ENCODE assay signal across 8 cellular contexts in the genomic region with DNA sequence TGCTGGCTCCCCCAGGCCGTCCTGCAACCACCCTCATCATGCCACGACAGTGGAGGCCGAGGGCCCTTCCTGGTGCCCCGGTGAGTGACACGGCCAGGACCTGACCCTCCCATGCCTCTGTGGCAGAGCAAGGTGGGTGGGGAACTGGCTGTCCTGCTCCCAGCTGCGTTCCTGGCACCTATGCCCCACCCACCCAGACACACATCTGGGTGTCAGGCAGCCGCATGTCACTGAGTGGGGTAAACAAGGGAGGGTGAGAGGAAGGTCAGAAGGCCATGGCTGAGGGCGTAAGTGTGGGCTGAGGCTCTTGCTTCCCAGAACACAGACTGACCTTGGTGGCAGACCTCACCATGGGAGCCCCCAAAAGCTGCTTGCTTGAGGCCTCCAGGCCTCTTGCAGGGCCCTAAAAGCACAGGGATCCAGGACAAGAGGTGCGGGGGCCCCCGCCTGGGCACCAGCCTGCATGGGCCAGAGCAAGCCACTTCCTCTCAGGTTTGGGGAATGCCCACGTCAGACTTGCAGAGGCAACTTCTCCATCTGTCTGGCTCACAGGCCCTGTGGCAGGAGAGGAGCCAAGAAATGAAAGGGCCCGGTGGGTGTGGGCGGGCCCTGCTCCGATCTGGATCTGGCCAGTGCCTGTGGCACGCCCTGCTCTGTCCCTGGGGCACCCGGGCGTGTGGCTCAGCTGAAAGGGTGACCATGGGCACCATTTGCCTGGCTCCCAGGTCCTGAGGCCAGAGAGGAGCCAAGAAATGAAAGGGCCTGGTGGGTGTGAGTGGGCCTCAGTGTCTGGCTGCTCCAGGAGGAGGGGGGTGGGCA. TPM values are rescaled to one million over a fixed set of nuclear protein-coding genes. Genes with fewer than 3 reads are reported as not detected.
A peak's percentile ranks its signal among the peaks of the same experiment; 100 is the strongest.
DNase-seq lines count a peak whose midpoint lies in the region; ATAC-seq and TF ChIP-seq lines count a peak whose summit lies in the region.

No MANE protein-coding gene starts in this region.

- peak overlapping the region; percentile 72 for H3K27ac Mint-ChIP-seq in activated naive CD4-positive, alpha-beta T cell treated with anti-CD3 and anti-CD28 coated beads, Interleukin-2, amount 50 U/mL, for 24 hours

- H3K9me3 Mint-ChIP-seq in activated naive CD4-positive, alpha-beta T cell treated with anti-CD3 and anti-CD28 coated beads, Interleukin-2, amount 50 U/mL, for 24 hours = no peaks in the 10 kb centered on the region

- H3K27me3 ChIP-seq in heart right ventricle = no peaks in the 10 kb centered on the region
- no peaks in the 10 kb centered on the region for H3K27me3 ChIP-seq in spleen (replicated peaks in 1 of 7)

- H3K4me1 Mint-ChIP-seq in activated naive CD4-positive, alpha-beta T cell treated with anti-CD3 and anti-CD28 coated beads, Interleukin-2, amount 50 U/mL, for 24 hours = peaks cover 29% of the 10 kb centered on the region

- H3K4me3 Mint-ChIP-seq in activated naive CD4-positive, alpha-beta T cell treated with anti-CD3 and anti-CD28 coated beads, Interleukin-2, amount 50 U/mL, for 24 hours = no peak overlapping the region

- H3K36me3 ChIP-seq in heart right ventricle = no peaks in the 10 kb centered on the region
- no peaks in the 10 kb centered on the region for H3K36me3 ChIP-seq in spleen

- H3K4me1 ChIP-seq in heart right ventricle = peaks cover 11 to 72% (median 30%) of the 10 kb centered on the region in 9 donors
- H3K4me1 ChIP-seq in spleen = peaks cover 34 to 94% (median 56%) of the 10 kb centered on the region in 6 donors

- no peaks in the 10 kb centered on the region for H3K36me3 Mint-ChIP-seq in activated naive CD4-positive, alpha-beta T cell treated with anti-CD3 and anti-CD28 coated beads, Interleukin-2, amount 50 U/mL, for 24 hours

- 52 to 66% methylated on average over 17 of the region's 17 CpGs for WGBS in heart right ventricle, 2 donors
- WGBS in spleen, 5 donors = 20 to 36% (median 24%) methylated on average over 6 to 17 of the region's 17 CpGs

- in situ Hi-C loops in ACHN (cut with HindIII; ENCODE audit: low pct_ligation_motif_present, low pct_unique_long_range_greater_than_20kb, low sequenced_read_pairs) = no loop called here

- H3K27ac ChIP-seq in heart right ventricle (peak overlapping the region; percentile 11 to 96 (median 73)), spleen (peak overlapping the region; percentile 74 to 99 (median 95))

- ATAC-seq in GM18870 (IDR thresholded peaks at IDR 0.05; ENCODE audit: unreplicated experiment) (peak; percentile 40), heart right ventricle (peak; percentile 40 to 83 (median 62)), GM19328 (IDR thresholded peaks at IDR 0.05; ENCODE audit: unreplicated experiment) (no peak)

- intact Hi-C loops in heart right ventricle (cut with DNase I) = no loop called here
- intact Hi-C loops in spleen (cut with DNase I; ENCODE audit: low total_unique reads) = no loop called here

- no peak for TF ChIP-seq CTCF in heart right ventricle (IDR thresholded peaks at IDR 0.05)
- no peak for TF ChIP-seq CTCF in spleen (IDR thresholded peaks at IDR 0.05 in 8 of 11, conservative IDR thresholded peaks at IDR 0.05 in 3 of 11)

- peak in 2 of 3 donors; percentile 22 to 46 for TF ChIP-seq POLR2A in spleen (IDR thresholded peaks at IDR 0.05)

- no peaks in the 10 kb centered on the region for H3K9me3 ChIP-seq in heart right ventricle
- no peaks in the 10 kb centered on the region for H3K9me3 ChIP-seq in spleen

- H3K27me3 Mint-ChIP-seq in activated naive CD4-positive, alpha-beta T cell treated with anti-CD3 and anti-CD28 coated beads, Interleukin-2, amount 50 U/mL, for 24 hours = no peaks in the 10 kb centered on the region

- H3K4me3 ChIP-seq in heart right ventricle (peak overlapping the region in 1 of 10 donors; percentile 28), spleen (peak overlapping the region in 3 of 8 donors; percentile 9 to 64 (median 13))

- DNase-seq in ACHN = peak; percentile 61
- peak; percentile 94 for DNase-seq in NCI-H226
- DNase-seq in heart right ventricle = peak; percentile 61
- peak; percentile 95 for DNase-seq in spleen
- DNase-seq in NCI-H2081 (lab: John Stamatoyannopoulos, UW) = no peak

RNA-seq across cellular contexts. Expression of a gene that starts 3.9 kb away (rescaled TPM):
- total RNA-seq in heart right ventricle (10 to 100 TPM in 8 of 10 donors, 1 to 10 TPM in 2; 7.0 to 16.2 (median 10.7) TPM), spleen (10 to 100 TPM; 28.8 to 59.6 (median 43.6) TPM)
- polyA plus RNA-seq in heart right ventricle (10 to 100 TPM in 1 of 2 donors, 1 to 10 TPM in 1; 9.4 to 34.5 TPM), spleen (100 to 1,000 TPM in 1 of 3 donors, 10 to 100 TPM in 2; 82.4 to 164 (median 83.0) TPM)

RNA-seq across cellular contexts. Expression of a gene that starts 12.3 kb away (rescaled TPM):
- total RNA-seq in heart right ventricle (10 to 100 TPM in 5 of 10 donors, 1 to 10 TPM in 5; 4.8 to 65.3 (median 10.1) TPM), spleen (100 to 1,000 TPM in 3 of 7 donors, 10 to 100 TPM in 4; 41.7 to 185 (median 91.6) TPM)
- polyA plus RNA-seq in heart right ventricle (10 to 100 TPM in 1 of 2 donors, 1 to 10 TPM in 1; 8.4 to 33.6 TPM), spleen (10 to 100 TPM; 11.1 to 28.2 (median 16.5) TPM)

RNA-seq across cellular contexts. Expression of a gene that starts 57.0 kb away (rescaled TPM):
- total RNA-seq in heart right ventricle (10 to 100 TPM; 56.8 to 72.7 (median 67.8) TPM), spleen (100 to 1,000 TPM in 5 of 7 donors, 10 to 100 TPM in 2; 74.3 to 216 (median 160) TPM)
- polyA plus RNA-seq in heart right ventricle (10 to 100 TPM; 54.4 to 58.1 TPM), spleen (100 to 1,000 TPM in 1 of 3 donors, 10 to 100 TPM in 2; 46.5 to 122 (median 67.2) TPM)

Comparison
In these comparisons a context has a peak if more than half of its experiments do, and no peak if none do; other contexts are left out.
1. DNase-seq: peak in ACHN (single experiment), NCI-H226 (single experiment), heart right ventricle (2 of 2) and spleen (single experiment); none in NCI-H2081 (0 of 2).